In genomic region chr20:45812157-45813005, GRCh38 we compare ENCODE assay signal across 8 cellular contexts. TPM values are rescaled to one million over a fixed set of nuclear protein-coding genes. Genes with fewer than 3 reads are reported as not detected.
A peak's percentile ranks its signal among the peaks of the same experiment; 100 is the strongest.
DNase-seq lines count a peak whose midpoint lies in the region; ATAC-seq and TF ChIP-seq lines count a peak whose summit lies in the region.

Gene UBE2C (plus strand): TSS chr20:45812644. CDS start chr20:45812696, 52 bp downstream.

- intact Hi-C loops in dorsolateral prefrontal cortex (cut with DNase I): loop anchor here (5.0 kb wide), 2 partner anchors 45 to 120 kb away; partner anchors contain the start of genes ACOT8 (in 1 of the 2), PCIF1 (in 1 of the 2) and ZSWIM3 (in 1 of the 2)
- intact Hi-C loops in right lobe of liver (cut with DNase I): loop anchor here in 1 of 2 donors (10.0 kb wide), 1 partner anchor 142 kb away; no protein-coding TSS in a partner anchor

- ATAC-seq in GM19395 (IDR thresholded peaks at IDR 0.05; ENCODE audit: unreplicated experiment) (peak; percentile 97), HG03565 (IDR thresholded peaks at IDR 0.05; ENCODE audit: unreplicated experiment) (peak; percentile 97), right lobe of liver (peak; percentile 98 to 99 (median 98))

- H3K36me3 ChIP-seq in right lobe of liver: peaks cover 0 to 35% (median 18%) of the 10 kb centered on the region in 4 donors

- peak; percentile 99 for DNase-seq in NCI-H774 (lab: John Stamatoyannopoulos, UW)
- peak; percentile 93 to 96 for DNase-seq in activated CD4-positive, alpha-beta T cell treated with anti-CD3 and anti-CD28 coated beads, Interleukin-2, amount 50 U/mL, for 48 hours
- DNase-seq in dorsolateral prefrontal cortex: peak; percentile 95 to 100 (median 98)
- DNase-seq in right lobe of liver: peak; percentile 93 to 96 (median 96)
- DNase-seq in stimulated activated CD4-positive, alpha-beta T cell treated with anti-CD3 and anti-CD28 coated beads, Interleukin-4, amount 100 ng/mL, for 24 hours: peak; percentile 95

- H3K4me3 ChIP-seq in dorsolateral prefrontal cortex (peak within 1 kb of the TSS; percentile 36 to 83 (median 62)), right lobe of liver (peak within 1 kb of the TSS; percentile 38 to 51 (median 40))

- peaks cover 0 to 6% (median 0%) of the 10 kb centered on the region in 4 donors for H3K4me1 ChIP-seq in right lobe of liver

- H3K9me3 ChIP-seq in right lobe of liver: no peaks in the 10 kb centered on the region

- TF ChIP-seq CTCF in C4-2B (conservative IDR thresholded peaks at IDR 0.05) (no peak), dorsolateral prefrontal cortex (IDR thresholded peaks at IDR 0.05 in 54 of 56, conservative IDR thresholded peaks at IDR 0.05 in 2 of 56; ENCODE audit: low read depth in 1 of 56, partially characterized antibody in 56 of 56) (peak in 15 of 56 donors; percentile 7 to 33 (median 21)), right lobe of liver (IDR thresholded peaks at IDR 0.05) (no peak)

- no peaks in the 10 kb centered on the region for H3K27me3 ChIP-seq in dorsolateral prefrontal cortex
- no peaks in the 10 kb centered on the region for H3K27me3 ChIP-seq in right lobe of liver

- 9% methylated on average over 25 of the region's 65 CpGs for WGBS in right lobe of liver (ENCODE audit: insufficient coverage, low coverage, low lambda C conversion rate, missing lambda C conversion rate)

- H3K27ac ChIP-seq in C4-2B (peak within 1 kb of the TSS; percentile 93), dorsolateral prefrontal cortex (peak within 1 kb of the TSS in 9 of 59 donors; percentile 12 to 70 (median 34)), right lobe of liver (no peak within 1 kb of the TSS)

- no peak for TF ChIP-seq POLR2A in right lobe of liver (IDR thresholded peaks at IDR 0.05)

RNA-seq across cellular contexts. Expression of gene UBE2C, which starts in this region (rescaled TPM):
- 1 to 10 TPM in 7 of 120 experiments, under 1 TPM in 5, not detected in 108; 0.62 to 2.7 (median 1.2) TPM for total RNA-seq in dorsolateral prefrontal cortex
- 1 to 10 TPM in 4 of 6 experiments, under 1 TPM in 1, not detected in 1; 0.66 to 5.8 (median 3.7) TPM for total RNA-seq in right lobe of liver
